ENCODE assay signal across 28 cellular contexts in the genomic region with DNA sequence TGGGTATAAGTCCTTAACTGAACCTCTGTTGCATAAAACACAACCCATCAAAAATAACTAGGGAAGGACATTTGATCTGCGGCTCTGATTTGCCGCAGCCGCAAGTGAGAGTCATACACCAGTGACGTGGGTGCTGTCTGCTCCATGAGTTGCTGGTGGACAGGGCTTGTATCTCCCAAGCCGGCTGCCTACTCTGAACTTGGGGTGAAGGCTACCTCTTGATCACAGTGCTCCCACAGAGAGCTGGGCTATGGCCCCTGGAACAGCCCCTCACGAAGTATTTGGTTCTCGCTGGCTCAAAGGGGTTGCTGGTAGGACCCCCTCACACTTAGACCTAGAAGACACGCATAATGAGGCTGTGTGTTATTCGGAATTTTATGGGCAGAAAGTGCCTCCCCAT.
"Had no signal": no experiment of that assay in that cellular context is flagged by ENCODE, and none has a peak within 500 bp of the region (broad histone marks: within the 10 kb centered on the region; RNA-seq: fewer than 3 reads in every experiment).

No MANE protein-coding gene starts in this region.

- DNase-seq: stimulated activated CD4-positive, alpha-beta T cell treated with anti-CD3 and anti-CD28 coated beads, Interleukin-2, amount 100 ng/mL, for 48 hours; stimulated activated CD4-positive, alpha-beta T cell treated with anti-CD3 and anti-CD28 coated beads, Interleukin-4, amount 100 ng/mL, for 1 hour; stimulated activated CD4-positive, alpha-beta T cell treated with anti-CD3 and anti-CD28 coated beads, Interleukin-4, amount 100 ng/mL, for 24 hours; stimulated activated CD4-positive, alpha-beta T cell treated with anti-CD3 and anti-CD28 coated beads, Interleukin-4, amount 100 ng/mL, for 4 hours; stimulated activated CD8-positive, alpha-beta memory T cell treated with anti-CD3 and anti-CD28 coated beads, Interleukin-4, amount 100 ng/mL, for 48 hours; stimulated activated naive B cell treated with anti-CD40 and anti-IgM and Interleukin-4, amounts not matched to agents 10 μg/mL and 1 μg/mL and 100 μg/mL, for 72 hours; stimulated activated naive CD4-positive, alpha-beta T cell; stimulated activated naive CD4-positive, alpha-beta T cell treated with Interleukin-2 at 50 U/mL for 16 hours; stimulated activated naive CD8-positive, alpha-beta T cell treated with anti-CD3 and anti-CD28 coated beads, Interleukin-15, amount 100 ng/mL, for 72 hours; stimulated activated naive CD8-positive, alpha-beta T cell treated with anti-CD3 and anti-CD28 coated beads, Interleukin-15, Interleukin-2, amounts not matched to agents 100 U/mL and 50 U/mL, for 24 hours; stomach; substantia nigra; testis; thyroid gland; tibial artery; transverse colon; trophoblast cell; upper lobe of left lung; upper lobe of right lung; uterus had no signal

- H3K4me1 Mint-ChIP-seq: stimulated activated memory B cell treated with anti-CD40 and anti-IgM and Interleukin-4, amounts not matched to agents 10 μg/mL and 1 μg/mL and 100 μg/mL, for 72 hours; stimulated activated naive B cell treated with anti-CD40 and anti-IgM and Interleukin-4, amounts not matched to agents 10 μg/mL and 1 μg/mL and 100 μg/mL, for 72 hours; stimulated activated naive CD8-positive, alpha-beta T cell treated with anti-CD3 and anti-CD28 coated beads, Interleukin-15, amount 100 ng/mL, for 72 hours had no signal

- H3K9me3 Mint-ChIP-seq: stimulated activated effector memory CD8-positive, alpha-beta T cell treated with anti-CD3 and anti-CD28 coated beads, Interleukin-12 subunit alpha, Interleukin-12 subunit beta, amount 100 ng/mL, for 72 hours; stimulated activated naive CD8-positive, alpha-beta T cell treated with anti-CD3 and anti-CD28 coated beads, Interleukin-15, Interleukin-2, amounts not matched to agents 100 ng/mL and 50 ng/mL, for 24 hours; type B pancreatic cell had no signal

- H3K27ac Mint-ChIP-seq: stimulated activated effector memory CD8-positive, alpha-beta T cell treated with anti-CD3 and anti-CD28 coated beads, Interleukin-12 subunit alpha, Interleukin-12 subunit beta, amount 100 ng/mL, for 72 hours; stimulated activated memory B cell treated with anti-CD40 and anti-IgM and Interleukin-4, amounts not matched to agents 10 μg/mL and 1 μg/mL and 100 μg/mL, for 72 hours; stimulated activated naive B cell treated with anti-CD40 and anti-IgM and Interleukin-4, amounts not matched to agents 10 μg/mL and 1 μg/mL and 100 μg/mL, for 72 hours; stimulated activated naive CD8-positive, alpha-beta T cell treated with anti-CD3 and anti-CD28 coated beads, Interleukin-15, amount 100 ng/mL, for 72 hours; stimulated activated naive CD8-positive, alpha-beta T cell treated with anti-CD3 and anti-CD28 coated beads, Interleukin-15, Interleukin-2, amounts not matched to agents 100 ng/mL and 50 ng/mL, for 24 hours; type B pancreatic cell had no signal

- H3K27me3 Mint-ChIP-seq: stimulated activated memory B cell treated with anti-CD40 and anti-IgM and Interleukin-4, amounts not matched to agents 10 μg/mL and 1 μg/mL and 100 μg/mL, for 72 hours had no signal

- H3K9me3 ChIP-seq: suprapubic skin, testis, thoracic aorta, thyroid gland, tibial artery, tibial nerve, transverse colon, upper lobe of left lung, upper lobe of right lung, uterus, vagina had no signal

- H3K4me1 ChIP-seq: stomach, thyroid gland, tibial artery, transverse colon, upper lobe of left lung, upper lobe of right lung, uterus had no signal

- H3K4me3 ChIP-seq: stomach, suprapubic skin, testis, thoracic aorta, thyroid gland, tibial artery, tibial nerve, transverse colon, upper lobe of left lung, upper lobe of right lung, uterus, vagina had no signal

- H3K4me3 Mint-ChIP-seq: stimulated activated effector memory CD8-positive, alpha-beta T cell treated with anti-CD3 and anti-CD28 coated beads, Interleukin-12 subunit alpha, Interleukin-12 subunit beta, amount 100 ng/mL, for 72 hours; stimulated activated memory B cell treated with anti-CD40 and anti-IgM and Interleukin-4, amounts not matched to agents 10 μg/mL and 1 μg/mL and 100 μg/mL, for 72 hours; stimulated activated naive B cell treated with anti-CD40 and anti-IgM and Interleukin-4, amounts not matched to agents 10 μg/mL and 1 μg/mL and 100 μg/mL, for 72 hours; stimulated activated naive CD8-positive, alpha-beta T cell treated with anti-CD3 and anti-CD28 coated beads, Interleukin-15, amount 100 ng/mL, for 72 hours; stimulated activated naive CD8-positive, alpha-beta T cell treated with anti-CD3 and anti-CD28 coated beads, Interleukin-15, Interleukin-2, amounts not matched to agents 100 ng/mL and 50 ng/mL, for 24 hours; type B pancreatic cell had no signal

- ATAC-seq: stimulated activated effector memory CD8-positive, alpha-beta T cell treated with anti-CD3 and anti-CD28 coated beads, Interleukin-12 subunit alpha, Interleukin-12 subunit beta, amount 100 ng/mL, for 72 hours; stimulated activated memory B cell treated with anti-CD40 and anti-IgM and Interleukin-4, amounts not matched to agents 10 μg/mL and 1 μg/mL and 100 μg/mL, for 72 hours; stimulated activated naive B cell treated with anti-CD40 and anti-IgM and Interleukin-4, amounts not matched to agents 10 μg/mL and 1 μg/mL and 100 μg/mL, for 72 hours; stimulated activated naive CD8-positive, alpha-beta T cell treated with anti-CD3 and anti-CD28 coated beads, Interleukin-15, amount 100 ng/mL, for 72 hours; stimulated activated naive CD8-positive, alpha-beta T cell treated with anti-CD3 and anti-CD28 coated beads, Interleukin-15, Interleukin-2, amounts not matched to agents 100 U/mL and 50 U/mL, for 24 hours; upper lobe of right lung had no signal

- H3K27ac ChIP-seq: stomach, suprapubic skin, testis, thoracic aorta, thyroid gland, tibial artery, tibial nerve, transverse colon, upper lobe of left lung, upper lobe of right lung, uterus, vagina had no signal

- H3K36me3 Mint-ChIP-seq: stimulated activated effector memory CD8-positive, alpha-beta T cell treated with anti-CD3 and anti-CD28 coated beads, Interleukin-12 subunit alpha, Interleukin-12 subunit beta, amount 100 ng/mL, for 72 hours; stimulated activated memory B cell treated with anti-CD40 and anti-IgM and Interleukin-4, amounts not matched to agents 10 μg/mL and 1 μg/mL and 100 μg/mL, for 72 hours had no signal

- H3K27me3 ChIP-seq: testis, thyroid gland, transverse colon, uterus, vagina had no signal

- H3K36me3 ChIP-seq: stomach, suprapubic skin, thoracic aorta, thyroid gland, tibial artery, tibial nerve, transverse colon, upper lobe of left lung, upper lobe of right lung, uterus, vagina had no signal
